Comparison of ENCODE assay signal across 11 cellular contexts in genomic region chr10:131875501-131875900, GRCh38. TPM values are rescaled to one million over a fixed set of nuclear protein-coding genes. Genes with fewer than 3 reads are reported as not detected.
DNase-seq lines count a peak whose midpoint lies in the region; ATAC-seq and TF ChIP-seq lines count a peak whose summit lies in the region.
"Had no signal": no experiment of that assay in that cellular context is flagged by ENCODE, and none has a peak within 500 bp of the region (broad histone marks: within the 10 kb centered on the region; RNA-seq: fewer than 3 reads in every experiment).

No MANE protein-coding gene starts in this region.

- CTCF ChIA-PET in WTC11 (lab: Charles Lee) = interaction anchor here (0.6 to 2.0 kb wide), 16 partner anchors 10 to 1696 kb away, joined by 3 to 13 read pairs (median 4); no protein-coding TSS in a partner anchor

- H3K27ac ChIP-seq in GM23338 (ENCODE audit: low read depth) (no peak overlapping the region), neural cell (ENCODE audit: low read length) (no peak overlapping the region), upper lobe of right lung (no peak overlapping the region)
- H3K27ac ChIP-seq: SK-N-MC had no signal

- H4K20me1 ChIP-seq in GM23338 (replicated peaks; ENCODE audit: insufficient read depth) (no peaks in the 10 kb centered on the region), neural cell (ENCODE audit: insufficient read depth) (no peaks in the 10 kb centered on the region)

- intact Hi-C loops in upper lobe of right lung (cut with DNase I) = no loop called here

- H3K79me2 ChIP-seq in GM23338 (replicated peaks; ENCODE audit: insufficient read depth) (no peaks in the 10 kb centered on the region), neural cell (replicated peaks; ENCODE audit: insufficient read depth, low read length) (no peaks in the 10 kb centered on the region)

- peak overlapping the region; percentile 48 for H3K9ac ChIP-seq in neural cell (ENCODE audit: low read length)

- TF ChIP-seq CTCF in GM23338 (conservative IDR thresholded peaks at IDR 0.05; ENCODE audit: low read depth in 2 of 2) = no peak
- TF ChIP-seq CTCF in WTC11 (IDR thresholded peaks at IDR 0.05) = no peak
- no peak for TF ChIP-seq CTCF in neural cell (IDR thresholded peaks at IDR 0.05; ENCODE audit: poor library complexity, severe bottlenecking)
- no peak for TF ChIP-seq CTCF in upper lobe of right lung (IDR thresholded peaks at IDR 0.05)
- TF ChIP-seq CTCF in progenitor cell of endocrine pancreas (IDR thresholded peaks at IDR 0.05; ENCODE audit: unreplicated experiment) = no peak

- H3K9me3 ChIP-seq in neural cell (ENCODE audit: low read length) (no peaks in the 10 kb centered on the region), upper lobe of right lung (no peaks in the 10 kb centered on the region)

- TF ChIP-seq RAD21 in neural cell (conservative IDR thresholded peaks at IDR 0.05) = no peak

- H3K4me1 Mint-ChIP-seq in GM23338 (peaks cover 6% of the 10 kb centered on the region), WTC11 (peaks cover 8% of the 10 kb centered on the region), progenitor cell of endocrine pancreas (ENCODE audit: low read depth) (peaks cover 1% of the 10 kb centered on the region)

- no peaks in the 10 kb centered on the region for H3F3A ChIP-seq in GM23338 (replicated peaks; ENCODE audit: low read depth)
- H3F3A ChIP-seq in neural cell (ENCODE audit: insufficient read depth, low read length, poor library complexity, severe bottlenecking) = no peaks in the 10 kb centered on the region

- H3K4me1 ChIP-seq in GM23338 (ENCODE audit: insufficient read depth) (no peaks in the 10 kb centered on the region; the same call in 1 of the 2 replicates), upper lobe of right lung (no peaks in the 10 kb centered on the region)

- H3K9me2 ChIP-seq in GM23338 (ENCODE audit: insufficient read depth) (no peaks in the 10 kb centered on the region), neural cell (ENCODE audit: insufficient read depth, low read length) (no peaks in the 10 kb centered on the region)

- H3K36me3 Mint-ChIP-seq in GM23338 (ENCODE audit: low read depth) (no peaks in the 10 kb centered on the region; the same call in 2 of the 3 replicates), WTC11 (no peaks in the 10 kb centered on the region), progenitor cell of endocrine pancreas (ENCODE audit: insufficient read depth) (no peaks in the 10 kb centered on the region)

- H3K9me3 Mint-ChIP-seq in GM23338 (peaks cover 6% of the 10 kb centered on the region; the same call in 2 of the 3 replicates), WTC11 (peaks cover 18% of the 10 kb centered on the region), progenitor cell of endocrine pancreas (ENCODE audit: low read depth) (peaks cover 2% of the 10 kb centered on the region)
- H3K9me3 Mint-ChIP-seq: HFFc6 had no signal

- H3K4me2 ChIP-seq in GM23338 = peak overlapping the region; percentile 72
- H3K4me2 ChIP-seq in neural cell (ENCODE audit: low read length) = no peak overlapping the region

- no peaks in the 10 kb centered on the region for H3K27me3 ChIP-seq in GM23338 (ENCODE audit: insufficient read depth)
- H3K27me3 ChIP-seq in neural cell (ENCODE audit: insufficient read depth, low read depth, low read length) = no peaks in the 10 kb centered on the region
- peaks cover 33% of the 10 kb centered on the region for H3K27me3 ChIP-seq in upper lobe of right lung

- POLR2A ChIA-PET in WTC11 (lab: Charles Lee) = no interaction called here

- H2AFZ ChIP-seq in GM23338 = peak overlapping the region; percentile 49
- H2AFZ ChIP-seq in neural cell (ENCODE audit: low read depth, low read length) = no peak overlapping the region

- DNase-seq in GM23338 (ENCODE audit: low spot score) = no peak
- DNase-seq in WTC11 (ENCODE audit: low spot score) = no peak
- DNase-seq in upper lobe of right lung = peak; percentile 47
- no peak for DNase-seq in progenitor cell of endocrine pancreas (ENCODE audit: low spot score, unreplicated experiment)
- DNase-seq in NCI-H1417 (lab: John Stamatoyannopoulos, UW) = no peak

- H3K4me3 ChIP-seq in GM23338 (peak overlapping the region; percentile 49), neural cell (ENCODE audit: low read length) (peak overlapping the region; percentile 58), upper lobe of right lung (no peak overlapping the region)
- H3K4me3 ChIP-seq: SK-N-MC had no signal

- ATAC-seq in GM23338 (no peak; the same call in 1 of the 3 replicates), WTC11 (peak; percentile 7; the same call in 1 of the 2 replicates), upper lobe of right lung (no peak), HG03097 (IDR thresholded peaks at IDR 0.05; ENCODE audit: low FRiP score, unreplicated experiment) (no peak), GM21381 (IDR thresholded peaks at IDR 0.05; ENCODE audit: unreplicated experiment) (no peak)

- H3K27ac Mint-ChIP-seq in GM23338 (no peak overlapping the region), WTC11 (no peak overlapping the region), progenitor cell of endocrine pancreas (no peak overlapping the region)
- H3K27ac Mint-ChIP-seq: CD8-positive, alpha-beta memory T cell; HFFc6 had no signal

- TF ChIP-seq EP300 in neural cell (conservative IDR thresholded peaks at IDR 0.05; ENCODE audit: poor library complexity, severe bottlenecking) = no peak

- no peak overlapping the region for H3K4me3 Mint-ChIP-seq in GM23338
- no peak overlapping the region for H3K4me3 Mint-ChIP-seq in WTC11
- no peak overlapping the region for H3K4me3 Mint-ChIP-seq in progenitor cell of endocrine pancreas (ENCODE audit: low read depth)
- H3K4me3 Mint-ChIP-seq: CD8-positive, alpha-beta memory T cell; HFFc6 had no signal

- peaks cover 13% of the 10 kb centered on the region for H3K27me3 Mint-ChIP-seq in GM23338 (ENCODE audit: insufficient read depth, low read depth, poor library complexity)
- H3K27me3 Mint-ChIP-seq in WTC11 (ENCODE audit: low read depth) = peaks cover 2% of the 10 kb centered on the region; the same call in 1 of the 2 replicates
- peaks cover 35% of the 10 kb centered on the region for H3K27me3 Mint-ChIP-seq in progenitor cell of endocrine pancreas

- no peaks in the 10 kb centered on the region for H3K36me3 ChIP-seq in GM23338 (ENCODE audit: insufficient read depth)
- H3K36me3 ChIP-seq in neural cell (ENCODE audit: insufficient read depth, low read length) = no peaks in the 10 kb centered on the region
- no peaks in the 10 kb centered on the region for H3K36me3 ChIP-seq in upper lobe of right lung

TF ChIP-seq in GM23338, 12 proteins besides CTCF, POLR2A, EP300 and RAD21 (continues in another document):
- TF ChIP-seq ZNF331 (CRISPR knock-in tag; IDR thresholded peaks at IDR 0.05; ENCODE audit: low read depth) (no peak), ZNF114 (CRISPR knock-in tag; IDR thresholded peaks at IDR 0.05) (no peak)

TF ChIP-seq in WTC11, 78 proteins besides CTCF, POLR2A, EP300 and RAD21 (continues in another document):
- TF ChIP-seq RELA (CRISPR knock-in tag; IDR thresholded peaks at IDR 0.05; ENCODE audit: borderline replicate concordance) = no peak
- no peak for TF ChIP-seq PRRX2 (CRISPR knock-in tag; IDR thresholded peaks at IDR 0.05)
- TF ChIP-seq TCF7 (CRISPR knock-in tag; IDR thresholded peaks at IDR 0.05; ENCODE audit: low read depth) = no peak

TF ChIP-seq in neural cell, 6 proteins besides CTCF, POLR2A, EP300 and RAD21:
- no peak for TF ChIP-seq EZH2 (IDR thresholded peaks at IDR 0.05; ENCODE audit: borderline replicate concordance, insufficient read depth, low read length, poor library complexity, severe bottlenecking)
- TF ChIP-seq TAF1 (IDR thresholded peaks at IDR 0.05; ENCODE audit: low read depth) = no peak

RNA-seq across cellular contexts. Expression of gene PPP2R2D, which starts 25.3 kb away (rescaled TPM):
- total RNA-seq in GM23338 (2014; rRNA removed; shearing (Covaris generic)) = 33.7 and 35.8 TPM in 2 replicates
- 28.8 and 30.5 TPM in 2 replicates for polyA plus RNA-seq in GM23338 (2016; fragmentation: Nextera tagmentation; extraction: Ambion mirVana)
- total RNA-seq in WTC11 (2021) = 28.7 to 33.2 TPM (median 30.0 TPM) in 3 replicates
- polyA plus RNA-seq in neural cell = 64.5 and 71.7 TPM in 2 replicates
- polyA minus RNA-seq in neural cell = 80.8 and 86.6 TPM in 2 replicates
- total RNA-seq in upper lobe of right lung = 28.3 TPM
- 41.1 and 43.6 TPM in 2 replicates for total RNA-seq in progenitor cell of endocrine pancreas
